36 cellular contexts compared by ENCODE assay signal in the genomic region with DNA sequence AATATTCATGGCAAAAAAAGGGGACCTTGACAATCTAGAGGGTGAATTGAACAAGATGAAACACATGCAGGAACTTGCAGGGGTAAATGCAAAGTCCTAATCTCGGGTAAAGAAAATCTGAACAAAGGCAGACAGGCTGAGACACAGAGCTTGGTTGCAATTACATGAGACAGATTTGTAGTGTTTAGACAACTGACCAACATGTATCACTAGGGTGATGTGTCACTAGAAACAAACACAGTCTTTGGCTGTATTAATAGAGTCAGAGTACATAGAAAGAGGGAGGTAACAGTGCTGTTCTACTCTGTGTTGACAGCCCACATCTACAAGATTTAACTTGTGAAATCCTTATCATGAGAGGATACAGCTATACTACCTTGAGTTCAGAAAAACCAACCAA.
DNase-seq lines count a peak whose midpoint lies in the region; ATAC-seq, FAIRE-seq and TF ChIP-seq lines count a peak whose summit lies in the region.
"Had no signal": no experiment of that assay in that cellular context is flagged by ENCODE, and none has a peak within 500 bp of the region (broad histone marks: within the 10 kb centered on the region; RNA-seq: fewer than 3 reads in every experiment).

No MANE protein-coding gene starts in this region.

- H3K4me3 ChIP-seq in bronchial epithelial cell (ENCODE audit: low read depth, low read length) = no peak overlapping the region
- H3K4me3 ChIP-seq: A549; BLaER1; BLaER1 treated with 17β-estradiol and CSF1 and Interleukin-3, amounts not matched to agents 10 nM and 100 nM had no signal

- intact Hi-C loops in Calu3 (cut with micrococcal nuclease; ENCODE audit: unreplicated experiment) = no loop called here

- DNase-seq in stimulated activated naive CD8-positive, alpha-beta T cell treated with anti-CD3 and anti-CD28 coated beads, Interleukin-15, amount 100 ng/mL, for 72 hours = no peak
- DNase-seq in stimulated activated naive CD8-positive, alpha-beta T cell treated with anti-CD3 and anti-CD28 coated beads, Interleukin-15, Interleukin-2, amounts not matched to agents 100 U/mL and 50 U/mL, for 24 hours = no peak
- peak; percentile 44 for DNase-seq in NCI-H774 (lab: John Stamatoyannopoulos, UW)
- DNase-seq in bronchial epithelial cell (ENCODE audit: low read depth) = peak; percentile 73
- no peak for DNase-seq in Calu3
- DNase-seq in caudate nucleus (lab: John Stamatoyannopoulos, UW) = no peak
- no peak for DNase-seq in NCI-H2081 treated with DMSO at 0.1 percent for 48 hours (lab: John Stamatoyannopoulos, UW)
- DNase-seq: 8988T; ACHN; AML-193; BE2C; C1 segment of cervical spinal cord; Caco-2; CD4-positive, alpha-beta memory T cell; CD4-positive, alpha-beta T cell; CD4-positive, CD25-positive, alpha-beta regulatory T cell; CD8-positive, alpha-beta memory T cell; CD8-positive, alpha-beta T cell; COR-L47; DMS 273 treated with DMSO at 0.1 percent for 48 hours; DMS153; DMS53; DMS79; DMS79 treated with DMSO at 0.1 percent for 48 hours; DND-41; EL had no signal

- no peaks in the 10 kb centered on the region for H3K27me3 ChIP-seq in bronchial epithelial cell (ENCODE audit: control insufficient read depth, insufficient read depth, low read length)
- H3K27me3 ChIP-seq: BE2C; BLaER1; BLaER1 treated with 17β-estradiol and CSF1 and Interleukin-3, amounts not matched to agents 10 nM and 100 nM had no signal

- TF ChIP-seq CTCF in bronchial epithelial cell (IDR thresholded peaks at IDR 0.05; ENCODE audit: insufficient read depth, low read length, severe bottlenecking) = no peak
- no peak for TF ChIP-seq CTCF in Calu3 (IDR thresholded peaks at IDR 0.05; ENCODE audit: unreplicated experiment)

- no peaks in the 10 kb centered on the region for H3K36me3 ChIP-seq in bronchial epithelial cell (ENCODE audit: control insufficient read depth, insufficient read depth, low read length)
- H3K36me3 ChIP-seq: BE2C; BLaER1; BLaER1 treated with 17β-estradiol and CSF1 and Interleukin-3, amounts not matched to agents 10 nM and 100 nM had no signal

- peaks cover 29% of the 10 kb centered on the region for H3K27me3 Mint-ChIP-seq in stimulated activated naive CD8-positive, alpha-beta T cell treated with anti-CD3 and anti-CD28 coated beads, Interleukin-15, amount 100 ng/mL, for 72 hours
- peaks cover 75% of the 10 kb centered on the region for H3K27me3 Mint-ChIP-seq in Calu3 (ENCODE audit: unreplicated experiment)
- H3K27me3 Mint-ChIP-seq: CD4-positive, CD25-positive, alpha-beta regulatory T cell had no signal

- H3K36me3 Mint-ChIP-seq in Calu3 (ENCODE audit: insufficient read depth, unreplicated experiment) = no peaks in the 10 kb centered on the region
- H3K36me3 Mint-ChIP-seq: CD14-positive monocyte; CD4-positive, alpha-beta memory T cell; CD4-positive, CD25-positive, alpha-beta regulatory T cell; CD8-positive, alpha-beta memory T cell; CD8-positive, alpha-beta T cell had no signal

- H3K9me3 Mint-ChIP-seq in stimulated activated naive CD8-positive, alpha-beta T cell treated with anti-CD3 and anti-CD28 coated beads, Interleukin-15, amount 100 ng/mL, for 72 hours = no peaks in the 10 kb centered on the region
- no peaks in the 10 kb centered on the region for H3K9me3 Mint-ChIP-seq in Calu3 (ENCODE audit: low read depth, unreplicated experiment)
- H3K9me3 Mint-ChIP-seq: CD4-positive, alpha-beta memory T cell; CD4-positive, alpha-beta T cell; CD8-positive, alpha-beta memory T cell; CD8-positive, alpha-beta T cell had no signal

- no TSS peak for BruUV-seq in Calu3 (replicated peaks; lab: Mats Ljungman, UMichigan)

- peak; percentile 58 for FAIRE-seq in bronchial epithelial cell (lab: Jason Lieb, UNC)
- FAIRE-seq: A204.1, A549, D721Med had no signal

- no peak for ATAC-seq in stimulated activated naive CD8-positive, alpha-beta T cell treated with anti-CD3 and anti-CD28 coated beads, Interleukin-15, amount 100 ng/mL, for 72 hours
- ATAC-seq in stimulated activated naive CD8-positive, alpha-beta T cell treated with anti-CD3 and anti-CD28 coated beads, Interleukin-15, Interleukin-2, amounts not matched to agents 100 U/mL and 50 U/mL, for 24 hours = no peak
- peak; percentile 74 for ATAC-seq in esophagus mucosa
- ATAC-seq: A549; CD8-positive, alpha-beta T cell had no signal

- no peak overlapping the region for H3K27ac ChIP-seq in caudate nucleus (ENCODE audit: low read depth, low read length)
- H3K27ac ChIP-seq: 22Rv1; A549; BLaER1; BLaER1 treated with 17β-estradiol and CSF1 and Interleukin-3, amounts not matched to agents 10 nM and 100 nM; C4-2B had no signal

- no peak overlapping the region for H3K4me3 Mint-ChIP-seq in stimulated activated naive CD8-positive, alpha-beta T cell treated with anti-CD3 and anti-CD28 coated beads, Interleukin-15, amount 100 ng/mL, for 72 hours
- no peak overlapping the region for H3K4me3 Mint-ChIP-seq in Calu3 (ENCODE audit: low read depth, unreplicated experiment)
- H3K4me3 Mint-ChIP-seq: B cell; CD14-positive monocyte; CD4-positive, alpha-beta memory T cell; CD4-positive, alpha-beta T cell; CD4-positive, CD25-positive, alpha-beta regulatory T cell; CD8-positive, alpha-beta memory T cell; CD8-positive, alpha-beta T cell had no signal

- no peaks in the 10 kb centered on the region for H3K4me1 Mint-ChIP-seq in stimulated activated naive CD8-positive, alpha-beta T cell treated with anti-CD3 and anti-CD28 coated beads, Interleukin-15, amount 100 ng/mL, for 72 hours
- no peaks in the 10 kb centered on the region for H3K4me1 Mint-ChIP-seq in Calu3 (ENCODE audit: low read depth, unreplicated experiment)
- H3K4me1 Mint-ChIP-seq: B cell; CD14-positive monocyte; CD4-positive, alpha-beta memory T cell; CD4-positive, CD25-positive, alpha-beta regulatory T cell; CD8-positive, alpha-beta memory T cell had no signal

- peak overlapping the region; percentile 28 to 54 for H3K27ac Mint-ChIP-seq in stimulated activated naive CD8-positive, alpha-beta T cell treated with anti-CD3 and anti-CD28 coated beads, Interleukin-15, amount 100 ng/mL, for 72 hours
- no peak overlapping the region for H3K27ac Mint-ChIP-seq in Calu3 (ENCODE audit: unreplicated experiment)
- H3K27ac Mint-ChIP-seq: B cell; CD14-positive monocyte; CD4-positive, alpha-beta memory T cell; CD4-positive, alpha-beta T cell; CD4-positive, CD25-positive, alpha-beta regulatory T cell; CD8-positive, alpha-beta memory T cell; CD8-positive, alpha-beta T cell had no signal

- CTCF ChIA-PET in Calu3 (lab: Charles Lee) = no interaction called here

Comparison
In these comparisons a context has a peak if more than half of its experiments do, and no peak if none do; other contexts are left out.
1. DNase-seq: peak in NCI-H774 (single experiment) and bronchial epithelial cell (single experiment); none in stimulated activated naive CD8-positive, alpha-beta T cell treated with anti-CD3 and anti-CD28 coated beads, Interleukin-15, amount 100 ng/mL, for 72 hours (0 of 2), stimulated activated naive CD8-positive, alpha-beta T cell treated with anti-CD3 and anti-CD28 coated beads, Interleukin-15, Interleukin-2, amounts not matched to agents 100 U/mL and 50 U/mL, for 24 hours (single experiment), Calu3 (single experiment), caudate nucleus (0 of 61) and NCI-H2081 treated with DMSO at 0.1 percent for 48 hours (single experiment).